Comparison of ENCODE assay signal across 31 cellular contexts in the genomic region with DNA sequence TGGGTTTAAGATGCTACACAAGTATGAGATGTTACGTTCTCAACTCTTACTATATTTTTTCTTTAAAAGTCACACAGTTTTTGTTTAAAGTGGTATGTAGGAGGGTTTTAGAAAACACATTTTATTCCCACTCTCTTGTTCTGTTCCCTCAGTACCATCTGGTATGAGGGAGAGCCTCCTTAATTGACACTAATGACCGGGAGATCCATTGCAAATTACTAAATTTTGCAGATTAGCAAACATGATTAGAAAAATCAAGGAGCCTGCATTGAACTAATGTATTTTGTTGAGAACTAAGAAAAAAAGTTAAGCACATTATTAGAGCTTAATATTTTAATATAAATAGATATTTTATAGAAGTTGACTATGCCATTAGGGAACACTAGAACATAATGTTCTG.
"Had no signal": no experiment of that assay in that cellular context is flagged by ENCODE, and none has a peak within 500 bp of the region (broad histone marks: within the 10 kb centered on the region; RNA-seq: fewer than 3 reads in every experiment).

No MANE protein-coding gene starts in this region.

- DNase-seq: activated B cell treated with CpG ODN at 0.5 μM for 24 hours; activated CD4-positive, alpha-beta memory T cell treated with anti-CD3 and anti-CD28 coated beads for 36 hours; activated CD4-positive, alpha-beta T cell treated with anti-CD3 and anti-CD28 coated beads for 4 hours; activated CD4-positive, alpha-beta T cell treated with anti-CD3 and anti-CD28 coated beads, Interleukin-2, amount 10 ng/mL, durations not matched to agents 24 days and 14 days; activated CD4-positive, alpha-beta T cell treated with anti-CD3 and anti-CD28 coated beads, Interleukin-2, amount 50 U/mL, for 1 hour; activated CD4-positive, alpha-beta T cell treated with anti-CD3 and anti-CD28 coated beads, Interleukin-2, amount 50 U/mL, for 4 hours; activated CD4-positive, CD25-positive, alpha-beta regulatory T cell treated with anti-CD3 and anti-CD28 coated beads, Interleukin-2, amount 50 U/mL, for 72 hours; activated CD8-positive, alpha-beta memory T cell treated with anti-CD3 and anti-CD28 coated beads, Interleukin-2, amount 50 U/mL, for 4 hours; activated CD8-positive, alpha-beta T cell treated with anti-CD3 and anti-CD28 coated beads for 36 hours; activated effector memory CD4-positive, alpha-beta T cell treated with anti-CD3 and anti-CD28 coated beads, Interleukin-2, amount 50 U/mL, for 16 hours; activated gamma-delta T cell treated with Interleukin-2 at 50 U/mL for 16 hours; activated naive CD4-positive, alpha-beta T cell; activated naive CD4-positive, alpha-beta T cell treated with anti-CD3 and anti-CD28 coated beads for 36 hours; activated naive CD4-positive, alpha-beta T cell treated with anti-CD3 and anti-CD28 coated beads, Interleukin-2, amount 50 U/mL, for 16 hours; activated naive CD8-positive, alpha-beta T cell treated with anti-CD3 and anti-CD28 coated beads for 36 hours; activated T-cell treated with anti-CD3 and anti-CD28 coated beads for 4 hours; activated T-cell treated with anti-CD3 and anti-CD28 coated beads, Interleukin-2, amount 50 U/mL, for 1 hour; activated T-cell treated with anti-CD3 and anti-CD28 coated beads, Interleukin-2, amount 50 U/mL, for 4 hours; activated T-cell treated with anti-CD3 and anti-CD28 coated beads, Interleukin-2, amount 50 U/mL, for 72 hours; adrenal gland; amniotic stem cell; aorta; body of pancreas; brain microvascular endothelial cell; central memory CD4-positive, alpha-beta T cell; T-helper 2 cell; T-helper 9 cell had no signal

- ATAC-seq: activated CD8-positive, alpha-beta T cell treated with anti-CD3 and anti-CD28 coated beads for 36 hours; activated naive CD4-positive, alpha-beta T cell treated with anti-CD3 and anti-CD28 coated beads, Interleukin-2, amount 50 U/mL, for 72 hours; activated T-cell treated with anti-CD3 and anti-CD28 coated beads, Interleukin-2, amount 50 U/mL, for 4 hours; activated T-cell treated with anti-CD3 and anti-CD28 coated beads, Interleukin-2, amount 50 U/mL, for 72 hours; activated T-helper 17 cell treated with anti-CD3 and anti-CD28 coated beads, Interleukin-2, amount 50 U/mL, for 72 hours; body of pancreas had no signal

- FAIRE-seq: astrocyte, TTC549 had no signal
